1 cellular context compared by ENCODE assay signal in genomic region chr3:33364060-33364459, GRCh38.
TF ChIP-seq lines count a peak whose summit lies in the region.

No MANE protein-coding gene starts in this region.

TF ChIP-seq in IMR-90, 13 proteins besides CTCF, POLR2A, EP300 and RAD21 (continued from another document):
- TF ChIP-seq MAFK (IDR thresholded peaks at IDR 0.05; ENCODE audit: low read depth, low read length), result no peak
- TF ChIP-seq CEBPB (IDR thresholded peaks at IDR 0.05; ENCODE audit: low read depth, low read length), result no peak
- TF ChIP-seq USF2 (IDR thresholded peaks at IDR 0.05; ENCODE audit: low read depth, low read length), result no peak
- TF ChIP-seq MXI1 (IDR thresholded peaks at IDR 0.05; ENCODE audit: borderline replicate concordance, low read depth, low read length), result no peak
- TF ChIP-seq SMC3 (IDR thresholded peaks at IDR 0.05; ENCODE audit: low read depth, low read length), result no peak
- no peak for TF ChIP-seq RFX5 (IDR thresholded peaks at IDR 0.05; ENCODE audit: low read depth, low read length)
- TF ChIP-seq FOS (IDR thresholded peaks at IDR 0.05; ENCODE audit: low read depth, low read length), result no peak
- no peak for TF ChIP-seq NFE2L2 (IDR thresholded peaks at IDR 0.05; ENCODE audit: low read depth, low read length)
